21 cellular contexts compared by ENCODE assay signal in the genomic region with DNA sequence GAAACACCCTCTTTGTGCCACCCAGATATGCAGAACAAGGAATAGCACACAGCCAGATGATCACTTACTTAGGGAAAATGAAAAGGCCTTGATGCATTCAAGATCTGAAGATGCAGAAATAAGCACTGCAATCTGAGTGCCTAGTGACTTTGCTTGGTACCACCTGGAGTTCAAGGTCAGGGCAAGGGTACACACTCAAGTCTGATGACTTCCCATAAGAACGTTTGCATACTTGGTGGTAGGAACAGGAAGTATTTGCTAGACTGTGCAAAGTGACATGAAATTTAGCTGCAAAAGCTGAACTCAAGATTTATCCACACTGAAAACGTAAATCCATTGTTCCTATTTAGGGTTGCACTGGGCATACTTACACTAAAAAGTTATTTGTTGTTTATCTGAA.
A peak's percentile ranks its signal among the peaks of the same experiment; 100 is the strongest.
DNase-seq lines count a peak whose midpoint lies in the region; ATAC-seq, FAIRE-seq and TF ChIP-seq lines count a peak whose summit lies in the region.
"Had no signal": no experiment of that assay in that cellular context is flagged by ENCODE, and none has a peak within 500 bp of the region (broad histone marks: within the 10 kb centered on the region; RNA-seq: fewer than 3 reads in every experiment).

No MANE protein-coding gene starts in this region.

- H3K36me3 Mint-ChIP-seq in activated CD8-positive, alpha-beta memory T cell treated with anti-CD3 and anti-CD28 coated beads, Interleukin-2, amount 10 ng/mL, durations not matched to agents 7 days and 5 days = peaks cover 13% of the 10 kb centered on the region
- H3K36me3 Mint-ChIP-seq in activated naive CD4-positive, alpha-beta T cell treated with anti-CD3 and anti-CD28 coated beads for 36 hours (ENCODE audit: low read depth) = no peaks in the 10 kb centered on the region
- H3K36me3 Mint-ChIP-seq in type B pancreatic cell = peaks cover 4% of the 10 kb centered on the region

- H3K4me1 Mint-ChIP-seq in activated CD8-positive, alpha-beta memory T cell treated with anti-CD3 and anti-CD28 coated beads, Interleukin-2, amount 10 ng/mL, durations not matched to agents 7 days and 5 days = peaks cover 17% of the 10 kb centered on the region
- no peaks in the 10 kb centered on the region for H3K4me1 Mint-ChIP-seq in activated naive CD4-positive, alpha-beta T cell treated with anti-CD3 and anti-CD28 coated beads for 36 hours (ENCODE audit: low read depth)
- peaks cover 9% of the 10 kb centered on the region for H3K4me1 Mint-ChIP-seq in type B pancreatic cell (ENCODE audit: unreplicated experiment)

- TF ChIP-seq CTCF in GM12878 (IDR thresholded peaks at IDR 0.05 in 2 of 3, conservative IDR thresholded peaks at IDR 0.05 in 1 of 3; ENCODE audit: control insufficient read depth in 2 of 3, extremely low read depth in 1 of 3, insufficient read depth in 1 of 3, low read depth in 3 of 3, low read length in 3 of 3) (no peak), type B pancreatic cell (conservative IDR thresholded peaks at IDR 0.05) (no peak)

- CTCF ChIA-PET in activated CD8-positive, alpha-beta memory T cell treated with anti-CD3 and anti-CD28 coated beads, Interleukin-2, amount 10 ng/mL, durations not matched to agents 7 days and 5 days (lab: Charles Lee) = interaction anchor here (0.9 to 1.3 kb wide), 2 partner anchors 14 to 106 kb away, joined by 3 read pairs; no protein-coding TSS in a partner anchor
- CTCF ChIA-PET in GM12878 (lab: Yijun Ruan, JAX) = interaction anchor here (0.6 to 1.5 kb wide), 4 partner anchors 23 to 141 kb away, joined by 3 to 4 read pairs (median 3); no protein-coding TSS in a partner anchor
- CTCF ChIA-PET in activated naive CD4-positive, alpha-beta T cell treated with anti-CD3 and anti-CD28 coated beads for 36 hours (lab: Charles Lee) = interaction anchor here (0.7 kb wide), 2 partner anchors 111 to 530 kb away, joined by 4 read pairs; no protein-coding TSS in a partner anchor

- H3K4me3 Mint-ChIP-seq in activated CD8-positive, alpha-beta memory T cell treated with anti-CD3 and anti-CD28 coated beads, Interleukin-2, amount 10 ng/mL, durations not matched to agents 7 days and 5 days = no peak overlapping the region
- no peak overlapping the region for H3K4me3 Mint-ChIP-seq in activated naive CD4-positive, alpha-beta T cell treated with anti-CD3 and anti-CD28 coated beads for 36 hours
- H3K4me3 Mint-ChIP-seq in type B pancreatic cell = no peak overlapping the region
- H3K4me3 Mint-ChIP-seq: CD8-positive, alpha-beta memory T cell had no signal

- no peak for ATAC-seq in activated CD8-positive, alpha-beta memory T cell treated with anti-CD3 and anti-CD28 coated beads, Interleukin-2, amount 10 ng/mL, durations not matched to agents 7 days and 5 days
- no peak for ATAC-seq in GM12878
- ATAC-seq in HG03139 (IDR thresholded peaks at IDR 0.05; ENCODE audit: unreplicated experiment) = no peak
- ATAC-seq: HepG2, Panc1 had no signal

- SMC1A ChIA-PET in GM12878 (lab: Charles Lee; ENCODE audit: uncharacterized antibody, unreplicated experiment) = interaction anchor here (1.1 to 1.4 kb wide), 3 partner anchors 25 to 104 kb away, joined by 3 to 5 read pairs (median 3); no protein-coding TSS in a partner anchor

- intact Hi-C loops in GM12878 (cut with micrococcal nuclease; ENCODE audit: unreplicated experiment) (no loop called here), posterior vena cava (cut with DNase I) (no loop called here)
- intact Hi-C loops in activated naive CD4-positive, alpha-beta T cell treated with anti-CD3 and anti-CD28 coated beads for 36 hours (cut with micrococcal nuclease) = no loop called here

- 0% methylated on average over 2 of the region's 2 CpGs for WGBS in GM12878 (ENCODE audit: insufficient coverage, insufficient replicate concordance, low lambda C conversion rate, missing lambda C conversion rate)

- H3K4me3 ChIP-seq in GM12878 = no peak overlapping the region

- H3K27me3 Mint-ChIP-seq in activated CD8-positive, alpha-beta memory T cell treated with anti-CD3 and anti-CD28 coated beads, Interleukin-2, amount 10 ng/mL, durations not matched to agents 7 days and 5 days = no peaks in the 10 kb centered on the region
- no peaks in the 10 kb centered on the region for H3K27me3 Mint-ChIP-seq in activated naive CD4-positive, alpha-beta T cell treated with anti-CD3 and anti-CD28 coated beads for 36 hours (ENCODE audit: low read depth)
- no peaks in the 10 kb centered on the region for H3K27me3 Mint-ChIP-seq in type B pancreatic cell
- H3K27me3 Mint-ChIP-seq: CD8-positive, alpha-beta memory T cell had no signal

- peaks cover 5% of the 10 kb centered on the region for H3K9me3 Mint-ChIP-seq in activated CD8-positive, alpha-beta memory T cell treated with anti-CD3 and anti-CD28 coated beads, Interleukin-2, amount 10 ng/mL, durations not matched to agents 7 days and 5 days (ENCODE audit: low read depth)
- H3K9me3 Mint-ChIP-seq in activated naive CD4-positive, alpha-beta T cell treated with anti-CD3 and anti-CD28 coated beads for 36 hours = peaks cover 4% of the 10 kb centered on the region
- H3K9me3 Mint-ChIP-seq in type B pancreatic cell = peaks cover 9% of the 10 kb centered on the region

- H3K9ac ChIP-seq in GM12878 (ENCODE audit: control insufficient read depth, insufficient read depth, low read length) = no peak overlapping the region

- H3K27ac Mint-ChIP-seq in activated CD8-positive, alpha-beta memory T cell treated with anti-CD3 and anti-CD28 coated beads, Interleukin-2, amount 10 ng/mL, durations not matched to agents 7 days and 5 days = peak overlapping the region; percentile 53
- H3K27ac Mint-ChIP-seq in activated naive CD4-positive, alpha-beta T cell treated with anti-CD3 and anti-CD28 coated beads for 36 hours = no peak overlapping the region
- H3K27ac Mint-ChIP-seq in type B pancreatic cell = no peak overlapping the region

- no peak for FAIRE-seq in GM12878 (lab: Jason Lieb, UNC)
- FAIRE-seq: D721Med, G401.6, GM12891, GM18507, HepG2 had no signal

- RAD21 ChIA-PET in GM12878 (lab: Charles Lee; ENCODE audit: unreplicated experiment) = interaction anchor here (0.6 to 0.7 kb wide), 2 partner anchors 73 to 203 kb away, joined by 3 to 4 read pairs; no protein-coding TSS in a partner anchor

- H3K27ac ChIP-seq in GM12878 (ENCODE audit: control insufficient read depth, insufficient read depth) = no peak overlapping the region

- POLR2A ChIA-PET in GM12878 (lab: Charles Lee) = no interaction called here

- H3K79me2 ChIP-seq in GM12878 (ENCODE audit: control insufficient read depth, insufficient read depth, low read length) = no peaks in the 10 kb centered on the region

- H3K9me3 ChIP-seq in GM12878 (replicated peaks; ENCODE audit: control insufficient read depth, insufficient read depth, low read length) = peaks cover 3% of the 10 kb centered on the region; the same call in 1 of the 3 replicates

- no peak for DNase-seq in activated CD8-positive, alpha-beta memory T cell treated with anti-CD3 and anti-CD28 coated beads, Interleukin-2, amount 10 ng/mL, durations not matched to agents 7 days and 5 days
- DNase-seq in activated CD8-positive, alpha-beta memory T cell treated with anti-CD3 and anti-CD28 coated beads, Interleukin-2, amount 50 U/mL, for 4 hours = no peak
- DNase-seq in Kasumi-1 (lab: John Stamatoyannopoulos, UW) = peak; percentile 31 to 34
- DNase-seq in GM12878 (ENCODE audit: low read depth, low spot score) = no peak
- DNase-seq in activated naive CD4-positive, alpha-beta T cell treated with anti-CD3 and anti-CD28 coated beads for 36 hours = no peak
- DNase-seq in type B pancreatic cell (ENCODE audit: extremely low spot score, unreplicated experiment) = no peak
- DNase-seq in posterior vena cava (ENCODE audit: low spot score) = no peak
- DNase-seq: CD8-positive, alpha-beta memory T cell; DMS79; GOT3; NCI-H1436 treated with DMSO at 0.1 percent for 48 hours; NCI-H2029 treated with DMSO at 0.1 percent for 48 hours; NCI-H510A treated with DMSO at 0.1 percent for 48 hours; NCI-H82 had no signal

- in situ Hi-C loops in GM12878 (cut with MboI) = no loop called here

- no TSS peak for BruUV-seq in GM12878 (replicated peaks; lab: Mats Ljungman, UMichigan)

- H3K4me1 ChIP-seq in GM12878 (ENCODE audit: control insufficient read depth, insufficient read depth, low read length) = no peaks in the 10 kb centered on the region; the same call in 1 of the 2 replicates

- TF ChIP-seq POLR2A in GM12878 (IDR thresholded peaks at IDR 0.05; ENCODE audit: low read depth, low read length) = no peak

- TF ChIP-seq EP300 in GM12878 (IDR thresholded peaks at IDR 0.05; ENCODE audit: borderline replicate concordance in 1 of 2, control insufficient read depth in 1 of 2, low read depth in 2 of 2, low read length in 2 of 2) = no peak

- TF ChIP-seq RAD21 in GM12878 (IDR thresholded peaks at IDR 0.05; ENCODE audit: insufficient read depth, low read depth, low read length) = no peak

- H2AFZ ChIP-seq in GM12878 (ENCODE audit: control insufficient read depth, low read depth, low read length) = peak overlapping the region; percentile 1; the same call in 1 of the 2 replicates

- H3K36me3 ChIP-seq in GM12878 (ENCODE audit: control insufficient read depth in 2 of 2, insufficient read depth in 2 of 2, low read length in 1 of 2) = no peaks in the 10 kb centered on the region

- H3K4me2 ChIP-seq in GM12878 (ENCODE audit: control insufficient read depth, insufficient read depth) = no peak overlapping the region

- no peaks in the 10 kb centered on the region for H4K20me1 ChIP-seq in GM12878 (ENCODE audit: control insufficient read depth, insufficient read depth)

- no peaks in the 10 kb centered on the region for H3K27me3 ChIP-seq in GM12878 (replicated peaks in 1 of 2; ENCODE audit: control insufficient read depth in 2 of 2, insufficient read depth in 2 of 2, low read length in 1 of 2)

TF ChIP-seq in GM12878, 131 proteins besides CTCF, POLR2A, EP300 and RAD21 (continues in another document):
- TF ChIP-seq ASH2L (IDR thresholded peaks at IDR 0.05; ENCODE audit: borderline replicate concordance, low read depth) = no peak
- TF ChIP-seq RAD51 (IDR thresholded peaks at IDR 0.05) = no peak
- no peak for TF ChIP-seq SREBF1 (IDR thresholded peaks at IDR 0.05; ENCODE audit: low read length)
- no peak for TF ChIP-seq CREB1 (IDR thresholded peaks at IDR 0.05; ENCODE audit: low read depth)
- TF ChIP-seq RUNX3 (IDR thresholded peaks at IDR 0.05; ENCODE audit: low read length) = no peak
- no peak for TF ChIP-seq YY1 (IDR thresholded peaks at IDR 0.05; ENCODE audit: low read depth, low read length)
- TF ChIP-seq, protein P1, sequence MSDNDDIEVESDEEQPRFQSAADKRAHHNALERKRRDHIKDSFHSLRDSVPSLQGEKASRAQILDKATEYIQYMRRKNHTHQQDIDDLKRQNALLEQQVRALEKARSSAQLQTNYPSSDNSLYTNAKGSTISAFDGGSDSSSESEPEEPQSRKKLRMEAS (IDR thresholded peaks at IDR 0.05; ENCODE audit: low read depth, low read length) = no peak
- no peak for TF ChIP-seq SMAD1 (IDR thresholded peaks at IDR 0.05; ENCODE audit: low read depth, partially characterized antibody)
- no peak for TF ChIP-seq SREBF2 (IDR thresholded peaks at IDR 0.05; ENCODE audit: low read length)

Comparison
In these comparisons a context has a peak if more than half of its experiments do, and no peak if none do; other contexts are left out.
1. DNase-seq: peak in Kasumi-1 (2 of 2); none in activated CD8-positive, alpha-beta memory T cell treated with anti-CD3 and anti-CD28 coated beads, Interleukin-2, amount 10 ng/mL, durations not matched to agents 7 days and 5 days (single experiment), activated CD8-positive, alpha-beta memory T cell treated with anti-CD3 and anti-CD28 coated beads, Interleukin-2, amount 50 U/mL, for 4 hours (single experiment), GM12878 (single experiment), activated naive CD4-positive, alpha-beta T cell treated with anti-CD3 and anti-CD28 coated beads for 36 hours (single experiment), type B pancreatic cell (single experiment) and posterior vena cava (single experiment).